8 cellular contexts compared by ENCODE assay signal in genomic region chr2:127086800-127087737, GRCh38. TPM values are rescaled to one million over a fixed set of nuclear protein-coding genes. Genes with fewer than 3 reads are reported as not detected.
A peak's percentile ranks its signal among the peaks of the same experiment; 100 is the strongest.
DNase-seq lines count a peak whose midpoint lies in the region; ATAC-seq and TF ChIP-seq lines count a peak whose summit lies in the region.

No MANE protein-coding gene starts in this region.

- POLR2A ChIA-PET in T-cell (lab: Charles Lee) = no interaction called here

- no peak for ATAC-seq in T-cell (replicated peaks in 1 of 4)

- H3K27me3 Mint-ChIP-seq in H9 (ENCODE audit: low read depth) (no peaks in the 10 kb centered on the region), T-cell (peaks cover 0 to 2% of the 10 kb centered on the region in 2 donors)
- peaks cover 50% of the 10 kb centered on the region for H3K27me3 Mint-ChIP-seq in dendritic cell treated with granulocyte-macrophage colony-stimulating factor and Interleukin-4, amounts not matched to agents 40 ng/mL and 50 ng/mL, for 4 days

- no peaks in the 10 kb centered on the region for H3K23me2 ChIP-seq in H9 (ENCODE audit: insufficient read length, low read depth, low read length, poor library complexity, severe bottlenecking)

- CTCF ChIA-PET in T-cell (lab: Charles Lee) = interaction anchor here in 1 of 2 donors (0.8 kb wide), 1 partner anchor 255 kb away, joined by 3 read pairs; no protein-coding TSS in a partner anchor

- H3K4me3 Mint-ChIP-seq in H9 = peak overlapping the region in 1 of 2 experiments; percentile 32; a peak in 2 of 5 replicates
- H3K4me3 Mint-ChIP-seq in dendritic cell treated with granulocyte-macrophage colony-stimulating factor and Interleukin-4, amounts not matched to agents 40 ng/mL and 50 ng/mL, for 4 days = peak overlapping the region; percentile 34
- peak overlapping the region in 1 of 3 donors; percentile 38 for H3K4me3 Mint-ChIP-seq in T-cell

- H2AK5ac ChIP-seq in H9 (ENCODE audit: insufficient read length, low read length) = no peak overlapping the region

- H3K4me2 ChIP-seq in H9 (ENCODE audit: insufficient read depth, insufficient read length, low read length) = no peak overlapping the region

- H3T11ph ChIP-seq in H9 (ENCODE audit: low read length) = no peak overlapping the region

- no peak overlapping the region for H4K91ac ChIP-seq in H9 (ENCODE audit: insufficient read length, low read depth, low read length)

- H2BK120ac ChIP-seq in H9 (ENCODE audit: low read depth, low read length, poor library complexity, severe bottlenecking) = no peak overlapping the region

- no peak overlapping the region for H2AFZ ChIP-seq in H9 (ENCODE audit: low read length)

- no peak overlapping the region for H3K9ac ChIP-seq in H9 (ENCODE audit: extremely low read depth, insufficient read length, low read length)

- H3K27ac Mint-ChIP-seq in H9 = peak overlapping the region; percentile 72 to 91 (median 89); a peak in 6 of 7 replicates
- H3K27ac Mint-ChIP-seq in dendritic cell treated with granulocyte-macrophage colony-stimulating factor and Interleukin-4, amounts not matched to agents 40 ng/mL and 50 ng/mL, for 4 days = peak overlapping the region; percentile 73
- peak overlapping the region in 1 of 2 donors; percentile 59 for H3K27ac Mint-ChIP-seq in T-cell

- no peak overlapping the region for H3K56ac ChIP-seq in H9 (ENCODE audit: insufficient read length, low read depth, low read length)

- H3K4me1 Mint-ChIP-seq in H9 (peaks cover 37 to 53% of the 10 kb centered on the region in 2 experiments), T-cell (peaks cover 44 to 59% (median 46%) of the 10 kb centered on the region in 3 donors)
- H3K4me1 Mint-ChIP-seq in dendritic cell treated with granulocyte-macrophage colony-stimulating factor and Interleukin-4, amounts not matched to agents 40 ng/mL and 50 ng/mL, for 4 days (ENCODE audit: low read depth) = peaks cover 64% of the 10 kb centered on the region

- no peaks in the 10 kb centered on the region; the same call in 1 of the 2 replicates for H3K79me2 ChIP-seq in H9 (ENCODE audit: insufficient read depth, low read length)

- H2BK5ac ChIP-seq in H9 (ENCODE audit: insufficient read length, low read length) = no peak overlapping the region

- no CpG with 5 or more reads among the region's 26 CpGs for WGBS in H9 (ENCODE audit: extremely low coverage, insufficient read length, low lambda C conversion rate)

- H4K5ac ChIP-seq in H9 (ENCODE audit: insufficient read length, low read depth, low read length) = no peak overlapping the region

- H3K36me3 Mint-ChIP-seq in H9 (ENCODE audit: insufficient read depth in 1 of 3, low read depth in 3 of 3) (no peaks in the 10 kb centered on the region; a peak in 2 of 7 replicates), T-cell (no peaks in the 10 kb centered on the region)
- no peaks in the 10 kb centered on the region for H3K36me3 Mint-ChIP-seq in dendritic cell treated with granulocyte-macrophage colony-stimulating factor and Interleukin-4, amounts not matched to agents 40 ng/mL and 50 ng/mL, for 4 days (ENCODE audit: low read depth)

- no peak overlapping the region for H2BK20ac ChIP-seq in H9 (ENCODE audit: low read depth, low read length, poor library complexity, severe bottlenecking)

- H3K23ac ChIP-seq in H9 (ENCODE audit: insufficient read length, low read depth, low read length) = no peak overlapping the region

- H3K9me3 Mint-ChIP-seq in H9 (no peaks in the 10 kb centered on the region; a peak in 1 of 5 replicates), T-cell (no peaks in the 10 kb centered on the region)
- no peaks in the 10 kb centered on the region for H3K9me3 Mint-ChIP-seq in dendritic cell treated with granulocyte-macrophage colony-stimulating factor and Interleukin-4, amounts not matched to agents 40 ng/mL and 50 ng/mL, for 4 days

- DNase-seq in GM10266 (ENCODE audit: extremely low spot score) = peak; percentile 78
- peak; percentile 82 for DNase-seq in H9
- DNase-seq in MV-4-11 (lab: John Stamatoyannopoulos, UW) = peak; percentile 95
- peak; percentile 40 for DNase-seq in midbrain (lab: John Stamatoyannopoulos, UW)
- DNase-seq in NCI-H2196 (lab: John Stamatoyannopoulos, UW; ENCODE audit: unreplicated experiment) = no peak
- no peak for DNase-seq in NK-92 treated with Interleukin-12 subunit alpha and Interleukin-12 subunit beta, amount 100 ng/mL, for 24 hours (lab: John Stamatoyannopoulos, UW)
- DNase-seq in T-cell = no peak

- no peak overlapping the region for H2BK15ac ChIP-seq in H9 (ENCODE audit: low read depth, low read length)

- no peaks in the 10 kb centered on the region for H3K9me3 ChIP-seq in H9 (ENCODE audit: control insufficient read depth, low read depth, low read length)

- H2BK12ac ChIP-seq in H9 (ENCODE audit: insufficient read length, low read depth, low read length) = no peak overlapping the region

- H3K14ac ChIP-seq in H9 (ENCODE audit: insufficient read depth, low read length) = no peak overlapping the region

- H4K8ac ChIP-seq in H9 (replicated peaks; ENCODE audit: insufficient read length, low read depth, low read length) = no peak overlapping the region

- peaks cover 3% of the 10 kb centered on the region for H4K20me1 ChIP-seq in H9 (ENCODE audit: control insufficient read depth, insufficient read depth, insufficient read length)

- no peaks in the 10 kb centered on the region; the same call in 1 of the 2 replicates for H3K4me1 ChIP-seq in H9 (ENCODE audit: insufficient read depth, low read length)

- H3K18ac ChIP-seq in H9 (ENCODE audit: insufficient read length, low read depth, low read length) = no peak overlapping the region

- intact Hi-C loops in dendritic cell treated with granulocyte-macrophage colony-stimulating factor and Interleukin-4, amounts not matched to agents 40 ng/mL and 50 ng/mL, for 4 days (cut with micrococcal nuclease) = loop anchor here (10.0 kb wide), 1 partner anchor 48 kb away; no protein-coding TSS in a partner anchor

- no peaks in the 10 kb centered on the region for H3K27me3 ChIP-seq in H9 (ENCODE audit: insufficient read depth, low read length)

- peaks cover 2% of the 10 kb centered on the region for H3K79me1 ChIP-seq in H9 (ENCODE audit: insufficient read depth, low read depth, low read length, poor library complexity, severe bottlenecking)

- H3K27ac ChIP-seq in H9 (ENCODE audit: insufficient read length, low read depth, low read length) = no peak overlapping the region

- TF ChIP-seq CTCF in GM10266 (IDR thresholded peaks at IDR 0.05; ENCODE audit: control insufficient read depth, insufficient read depth, low read depth, missing control alignments) = no peak
- TF ChIP-seq CTCF in H9 (conservative IDR thresholded peaks at IDR 0.05) = no peak

- no peak overlapping the region for H3K4ac ChIP-seq in H9 (ENCODE audit: low read depth, low read length)

RNA-seq across cellular contexts. Expression of gene BIN1, which starts 19.9 kb away (rescaled TPM):
- total RNA-seq in H9 (2021) (30.0 and 32.0 TPM in 2 replicates), T-cell (100 to 1,000 TPM; 144 to 172 (median 151) TPM)

Comparison
In these comparisons a context has a peak if more than half of its experiments do, and no peak if none do; other contexts are left out.
1. DNase-seq: peak in GM10266 (single experiment), H9 (single experiment), MV-4-11 (single experiment) and midbrain (single experiment); none in NCI-H2196 (single experiment), NK-92 treated with Interleukin-12 subunit alpha and Interleukin-12 subunit beta, amount 100 ng/mL, for 24 hours (single experiment) and T-cell (0 of 34).